ENCODE assay signal across 8 cellular contexts in the genomic region with DNA sequence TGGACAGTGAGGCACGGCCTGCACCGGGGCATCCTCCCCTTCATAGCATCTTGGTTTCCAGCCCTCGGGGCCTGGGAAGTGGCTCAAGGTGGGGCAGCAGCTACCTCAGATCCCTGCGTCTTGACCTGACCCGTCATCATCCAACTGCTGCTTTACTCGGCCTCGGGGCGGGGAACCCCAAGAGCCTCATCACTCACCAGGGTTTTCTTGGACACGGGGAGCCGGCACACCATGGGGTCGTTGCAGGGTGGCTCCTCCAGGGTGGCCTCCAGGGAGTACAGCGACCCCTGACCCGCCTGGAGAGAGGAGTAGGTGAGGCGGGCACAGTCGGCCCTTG. TPM values are rescaled to one million over a fixed set of nuclear protein-coding genes. Genes with fewer than 3 reads are reported as not detected.
DNase-seq lines count a peak whose midpoint lies in the region; ATAC-seq and TF ChIP-seq lines count a peak whose summit lies in the region.

No MANE protein-coding gene starts in this region.

- H3K4me1 Mint-ChIP-seq in CD4-positive, alpha-beta T cell (ENCODE audit: low read depth) = no peaks in the 10 kb centered on the region
- no peaks in the 10 kb centered on the region for H3K4me1 Mint-ChIP-seq in endothelial cell (ENCODE audit: unreplicated experiment)

- peaks cover 7% of the 10 kb centered on the region for H3K27me3 Mint-ChIP-seq in CD4-positive, alpha-beta T cell
- peaks cover 3% of the 10 kb centered on the region for H3K27me3 Mint-ChIP-seq in endothelial cell (ENCODE audit: unreplicated experiment)

- peak overlapping the region; percentile 77 for H3K4me3 Mint-ChIP-seq in CD4-positive, alpha-beta T cell
- no peak overlapping the region for H3K4me3 Mint-ChIP-seq in endothelial cell (ENCODE audit: unreplicated experiment)

- ATAC-seq in CD4-positive, alpha-beta T cell (ENCODE audit: poor library complexity) = no peak

- no peak overlapping the region for H3K27ac Mint-ChIP-seq in CD4-positive, alpha-beta T cell
- H3K27ac Mint-ChIP-seq in endothelial cell (ENCODE audit: unreplicated experiment) = no peak overlapping the region

- peaks cover 10% of the 10 kb centered on the region for H3K4me1 ChIP-seq in SJSA1 (replicated peaks)
- H3K4me1 ChIP-seq in rectal smooth muscle tissue (ENCODE audit: control insufficient read depth, insufficient read depth, low read length) = peaks cover 2% of the 10 kb centered on the region

- H3K27ac ChIP-seq in CD4-positive, alpha-beta T cell (ENCODE audit: low read depth, low read length) = no peak overlapping the region
- H3K27ac ChIP-seq in SJSA1 = no peak overlapping the region
- no peak overlapping the region for H3K27ac ChIP-seq in rectal smooth muscle tissue (ENCODE audit: low read depth, low read length)

- H3K36me3 ChIP-seq in SJSA1 (no peaks in the 10 kb centered on the region), rectal smooth muscle tissue (ENCODE audit: control insufficient read depth, insufficient read depth, low read length) (peaks cover 2% of the 10 kb centered on the region)

- no peak for DNase-seq in CD4-positive, alpha-beta T cell
- DNase-seq in SJSA1 (ENCODE audit: low read depth in 1 of 2, low spot score in 2 of 2) (no peak), epithelial cell of proximal tubule (ENCODE audit: low read depth) (no peak), NCI-H2227 treated with DMSO at 0.1 percent for 48 hours (lab: John Stamatoyannopoulos, UW) (no peak), superior temporal gyrus (ENCODE audit: extremely low spot score) (no peak), cerebellar nuclear complex (lab: John Stamatoyannopoulos, UW) (no peak), endothelial cell (ENCODE audit: low spot score) (no peak)

- CTCF ChIA-PET in CD4-positive, alpha-beta T cell (lab: Charles Lee) = no interaction called here

- H3K9ac ChIP-seq in rectal smooth muscle tissue (ENCODE audit: low read length) = no peak overlapping the region

- H3K4me3 ChIP-seq in SJSA1 = peak overlapping the region; percentile 36; the same call in 1 of the 2 replicates
- H3K4me3 ChIP-seq in epithelial cell of proximal tubule (ENCODE audit: low read depth, low read length) = peak overlapping the region; percentile 53
- peak overlapping the region; percentile 68 for H3K4me3 ChIP-seq in rectal smooth muscle tissue (ENCODE audit: low read length)

- no peak for TF ChIP-seq CTCF in CD4-positive, alpha-beta T cell (IDR thresholded peaks at IDR 0.05)
- TF ChIP-seq CTCF in epithelial cell of proximal tubule (conservative IDR thresholded peaks at IDR 0.05; ENCODE audit: low read depth, low read length) = no peak
- TF ChIP-seq CTCF in endothelial cell (IDR thresholded peaks at IDR 0.05; ENCODE audit: unreplicated experiment) = no peak

- no peaks in the 10 kb centered on the region for H3K27me3 ChIP-seq in CD4-positive, alpha-beta T cell (ENCODE audit: control insufficient read depth, insufficient read depth, low read length)
- H3K27me3 ChIP-seq in SJSA1 (replicated peaks) = peaks cover 42% of the 10 kb centered on the region
- H3K27me3 ChIP-seq in rectal smooth muscle tissue (ENCODE audit: control insufficient read depth, insufficient read depth, low read length) = no peaks in the 10 kb centered on the region

- no peaks in the 10 kb centered on the region for H3K9me3 Mint-ChIP-seq in CD4-positive, alpha-beta T cell
- no peaks in the 10 kb centered on the region for H3K9me3 Mint-ChIP-seq in endothelial cell (ENCODE audit: unreplicated experiment)

- no peaks in the 10 kb centered on the region for H3K9me3 ChIP-seq in CD4-positive, alpha-beta T cell (ENCODE audit: control insufficient read depth, low read length)
- no peaks in the 10 kb centered on the region for H3K9me3 ChIP-seq in SJSA1 (replicated peaks)

- no peaks in the 10 kb centered on the region for H3K36me3 Mint-ChIP-seq in CD4-positive, alpha-beta T cell (ENCODE audit: low read depth)
- H3K36me3 Mint-ChIP-seq in endothelial cell (ENCODE audit: low read depth, unreplicated experiment) = no peaks in the 10 kb centered on the region

- POLR2A ChIA-PET in CD4-positive, alpha-beta T cell (lab: Charles Lee) = interaction anchor here (0.7 to 3.6 kb wide), 5 partner anchors 22 to 275 kb away, joined by 3 to 35 read pairs (median 17); partner anchors contain the start of genes ACTN3, PELI3, RBM4 and RBM4B

- intact Hi-C loops in CD4-positive, alpha-beta T cell (cut with DNase I, micrococcal nuclease) = no loop called here

RNA-seq across cellular contexts. Expression of gene CTSF, which starts 0.7 kb away (rescaled TPM):
- 10 to 100 TPM; 16.0 to 16.8 TPM for total RNA-seq in CD4-positive, alpha-beta T cell
- total RNA-seq in SJSA1 (2014; rRNA removed; shearing (Covaris generic)) = 4.9 and 5.6 TPM in 2 replicates
- total RNA-seq in epithelial cell of proximal tubule = 6.7 and 15.2 TPM in 2 replicates
- 9.2 TPM for total RNA-seq in endothelial cell (ENCODE audit: unreplicated experiment)

RNA-seq across cellular contexts. Expression of gene ACTN3, which starts 21.1 kb away (rescaled TPM):
- under 1 TPM; 0.14 to 0.22 TPM for total RNA-seq in CD4-positive, alpha-beta T cell
- total RNA-seq in SJSA1 (2014; rRNA removed; shearing (Covaris generic)) = not detected in 2 replicates
- total RNA-seq in epithelial cell of proximal tubule = not detected in 2 replicates
- total RNA-seq in endothelial cell (ENCODE audit: unreplicated experiment) = 0.21 TPM

RNA-seq across cellular contexts. Expression of gene ZDHHC24, which starts 21.9 kb away (rescaled TPM):
- total RNA-seq in CD4-positive, alpha-beta T cell = 10 to 100 TPM; 17.0 to 18.4 TPM
- total RNA-seq in SJSA1 (2014; rRNA removed; shearing (Covaris generic)) = 17.9 and 18.3 TPM in 2 replicates
- total RNA-seq in epithelial cell of proximal tubule = 15.0 and 17.8 TPM in 2 replicates
- total RNA-seq in endothelial cell (ENCODE audit: unreplicated experiment) = 10.3 TPM

RNA-seq across cellular contexts. Expression of gene CCDC87, which starts 25.1 kb away (rescaled TPM):
- under 1 TPM; 0.22 to 0.25 TPM for total RNA-seq in CD4-positive, alpha-beta T cell
- total RNA-seq in SJSA1 (2014; rRNA removed; shearing (Covaris generic)) = 0.34 TPM in 1 of 2 replicates, not detected in the other
- 0.14 and 0.52 TPM in 2 replicates for total RNA-seq in epithelial cell of proximal tubule
- total RNA-seq in endothelial cell (ENCODE audit: unreplicated experiment) = 0.54 TPM

RNA-seq across cellular contexts. Expression of gene CCS, which starts 25.2 kb away (rescaled TPM):
- 10 to 100 TPM; 25.4 to 26.3 TPM for total RNA-seq in CD4-positive, alpha-beta T cell
- 44.8 and 46.6 TPM in 2 replicates for total RNA-seq in SJSA1 (2014; rRNA removed; shearing (Covaris generic))
- total RNA-seq in epithelial cell of proximal tubule (19.4 and 22.1 TPM in 2 replicates), endothelial cell (ENCODE audit: unreplicated experiment) (51.2 TPM)
